ENCODE assay signal across 21 cellular contexts in the genomic region with DNA sequence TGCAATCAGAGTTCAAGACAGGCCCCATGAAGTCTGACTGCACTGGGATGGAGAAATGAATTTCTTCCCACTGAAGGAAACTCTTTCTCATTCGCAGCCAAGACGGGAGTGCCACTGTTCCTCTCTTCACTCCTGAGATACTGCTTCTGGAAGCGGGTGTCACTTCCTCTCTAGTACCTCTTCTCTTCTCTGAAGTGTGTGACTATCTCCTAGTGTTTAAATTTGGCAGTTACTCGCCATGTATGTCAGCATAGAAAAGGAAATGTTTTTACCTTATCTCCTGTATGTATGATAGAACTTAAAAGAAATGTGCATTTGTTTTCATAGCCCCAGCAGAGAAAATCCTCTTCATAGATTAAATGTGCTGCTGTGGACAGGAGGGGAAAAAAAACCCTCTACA.
DNase-seq lines count a peak whose midpoint lies in the region; ATAC-seq, FAIRE-seq and TF ChIP-seq lines count a peak whose summit lies in the region.
"Had no signal": no experiment of that assay in that cellular context is flagged by ENCODE, and none has a peak within 500 bp of the region (broad histone marks: within the 10 kb centered on the region; RNA-seq: fewer than 3 reads in every experiment).

No MANE protein-coding gene starts in this region.

- H3K9me2 ChIP-seq in OCI-LY7 (ENCODE audit: insufficient read depth, low read length), result no peaks in the 10 kb centered on the region

- peak in 1 of 2 experiments; percentile 51; a peak in 2 of 4 replicates for TF ChIP-seq RAD21 in K562 (CRISPR knock-in tag; conservative IDR thresholded peaks at IDR 0.05 in 1 of 2, IDR thresholded peaks at IDR 0.05 in 1 of 2)

- H3K79me2 ChIP-seq in K562 (ENCODE audit: control insufficient read depth, insufficient read depth, low read length) (no peaks in the 10 kb centered on the region), OCI-LY7 (ENCODE audit: insufficient read depth, low read depth, low read length) (no peaks in the 10 kb centered on the region)

- in situ Hi-C loops in K562 (cut with MboI), result no loop called here

- FAIRE-seq in K562 (lab: Jason Lieb, UNC), result no peak
- FAIRE-seq: A204.1, G401.6 had no signal

- TF ChIP-seq POLR2A in K562 (conservative IDR thresholded peaks at IDR 0.05), result no peak

- 75% methylated on average over 4 of the region's 4 CpGs for WGBS in K562 (ENCODE audit: insufficient coverage, low coverage, missing lambda C conversion rate)

- peak; percentile 52 for ATAC-seq in K562
- ATAC-seq: SK-N-SH treated with all-trans-retinoic acid at 6 μM for 48 hours had no signal

- BruUV-seq in K562 (replicated peaks; lab: Mats Ljungman, UMichigan) (no TSS peak), OCI-LY7 (replicated peaks; lab: Mats Ljungman, UMichigan) (no TSS peak)

- CTCF ChIA-PET in K562 (lab: Yijun Ruan, JAX; ENCODE audit: low intra/inter-chr PET ratio), result no interaction called here
- CTCF ChIA-PET in OCI-LY7 (lab: Charles Lee; ENCODE audit: unreplicated experiment), result no interaction called here

- TF ChIP-seq CTCF in GM12872 (IDR thresholded peaks at IDR 0.05; ENCODE audit: insufficient read depth, low read depth, low read length) (0 out of 3 replicates have a peak, but pooled peaks have one; percentile 4), K562 (IDR thresholded peaks at IDR 0.05 in 2 of 3, conservative IDR thresholded peaks at IDR 0.05 in 1 of 3; ENCODE audit: insufficient read depth in 2 of 3, low read depth in 1 of 3, low read length in 3 of 3) (peak in 2 of 3 experiments; percentile 11 to 39; a peak in 2 of 6 replicates), OCI-LY7 (conservative IDR thresholded peaks at IDR 0.05; ENCODE audit: low read length) (no peak)

- H3K27ac ChIP-seq in K562 (ENCODE audit: extremely low read depth, low read depth, low read length) (no peak overlapping the region), OCI-LY7 (ENCODE audit: low read depth, low read length, poor library complexity, severe bottlenecking) (no peak overlapping the region)

- no peaks in the 10 kb centered on the region for H3K27me3 ChIP-seq in K562 (ENCODE audit: control insufficient read depth in 2 of 2, insufficient read depth in 2 of 2, low read length in 2 of 2)

- no peak overlapping the region for H2AFZ ChIP-seq in K562 (ENCODE audit: low read depth, low read length)
- H2AFZ ChIP-seq in OCI-LY7 (ENCODE audit: low read length), result no peak overlapping the region

- H3K9me3 ChIP-seq in K562 (replicated peaks; ENCODE audit: control insufficient read depth, insufficient read depth, low read depth, low read length) (no peaks in the 10 kb centered on the region), OCI-LY7 (ENCODE audit: low read length) (no peaks in the 10 kb centered on the region)

- H4K20me1 ChIP-seq in K562 (replicated peaks; ENCODE audit: control insufficient read depth, insufficient read depth, low read length) (no peaks in the 10 kb centered on the region), OCI-LY7 (ENCODE audit: insufficient read depth, low read length) (no peaks in the 10 kb centered on the region)

- H3K9ac ChIP-seq in K562 (ENCODE audit: insufficient read depth in 1 of 2, low read depth in 2 of 2, low read length in 2 of 2), result no peak overlapping the region

- H3K4me3 ChIP-seq in K562, result no peak overlapping the region
- no peak overlapping the region for H3K4me3 ChIP-seq in OCI-LY7 (ENCODE audit: low read depth, low read length, poor library complexity, severe bottlenecking)

- DNase-seq in CD1c-positive myeloid dendritic cell (ENCODE audit: extremely low spot score) (peak; percentile 27), OCI-M1 (lab: John Stamatoyannopoulos, UW) (peak; percentile 19), K562 (ENCODE audit: extremely low read depth in 1 of 4, low spot score in 3 of 4) (no peak), AML-193 (lab: John Stamatoyannopoulos, UW) (no peak), OCI-LY7 (ENCODE audit: low spot score) (no peak), C1 segment of cervical spinal cord (lab: John Stamatoyannopoulos, UW) (no peak)
- DNase-seq: CD4-positive, CD25-positive, alpha-beta regulatory T cell; H7; MM.1S; NCI-H1694; NCI-H2081; NCI-H2171; NCI-H345; NCI-H524; NCI-H774; NK-92 treated with Interleukin-12 subunit alpha and Interleukin-12 subunit beta, amount 100 ng/mL, for 24 hours; Right ventricle myocardium superior had no signal

- no peak overlapping the region for H3K4me2 ChIP-seq in K562 (ENCODE audit: insufficient read depth, low read length)
- no peak overlapping the region for H3K4me2 ChIP-seq in OCI-LY7 (ENCODE audit: low read length)

- H3K36me3 ChIP-seq in K562 (ENCODE audit: control insufficient read depth, insufficient read depth, low read length), result peaks cover 12% of the 10 kb centered on the region; the same call in 2 of the 3 replicates
- no peaks in the 10 kb centered on the region for H3K36me3 ChIP-seq in OCI-LY7 (ENCODE audit: insufficient read depth, low read length)

- H3K4me1 ChIP-seq in K562 (replicated peaks in 1 of 2; ENCODE audit: control insufficient read depth in 2 of 2, insufficient read depth in 2 of 2, low read length in 2 of 2) (no peaks in the 10 kb centered on the region), OCI-LY7 (ENCODE audit: insufficient read depth, low read length, poor library complexity, severe bottlenecking) (no peaks in the 10 kb centered on the region)

- intact Hi-C loops in K562 (cut with micrococcal nuclease), result loop anchor here (10.0 kb wide), 2 partner anchors 156 to 256 kb away; no protein-coding TSS in a partner anchor
- intact Hi-C loops in OCI-LY7 (cut with micrococcal nuclease; ENCODE audit: unreplicated experiment), result no loop called here

- no peaks in the 10 kb centered on the region for H3K9me1 ChIP-seq in K562 (ENCODE audit: control insufficient read depth, insufficient read depth, low read length)

- POLR2A ChIA-PET in K562 (lab: Yijun Ruan, JAX), result interaction anchor here (1.1 kb wide), 1 partner anchor 10 kb away, joined by 3 read pairs; no protein-coding TSS in a partner anchor
- POLR2A ChIA-PET in OCI-LY7 (lab: Charles Lee), result no interaction called here

- TF ChIP-seq EP300 in K562 (IDR thresholded peaks at IDR 0.05; ENCODE audit: low read length), result no peak

TF ChIP-seq in K562, 482 proteins besides CTCF, POLR2A, EP300 and RAD21 (continues in another document):
- TF ChIP-seq, protein P1, sequence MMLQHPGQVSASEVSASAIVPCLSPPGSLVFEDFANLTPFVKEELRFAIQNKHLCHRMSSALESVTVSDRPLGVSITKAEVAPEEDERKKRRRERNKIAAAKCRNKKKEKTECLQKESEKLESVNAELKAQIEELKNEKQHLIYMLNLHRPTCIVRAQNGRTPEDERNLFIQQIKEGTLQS (IDR thresholded peaks at IDR 0.05), result peak; percentile 42; the same call in 1 of the 2 replicates
- TF ChIP-seq, protein P1 (CRISPR knock-in tag; conservative IDR thresholded peaks at IDR 0.05), result no peak
- TF ChIP-seq, protein P2, sequence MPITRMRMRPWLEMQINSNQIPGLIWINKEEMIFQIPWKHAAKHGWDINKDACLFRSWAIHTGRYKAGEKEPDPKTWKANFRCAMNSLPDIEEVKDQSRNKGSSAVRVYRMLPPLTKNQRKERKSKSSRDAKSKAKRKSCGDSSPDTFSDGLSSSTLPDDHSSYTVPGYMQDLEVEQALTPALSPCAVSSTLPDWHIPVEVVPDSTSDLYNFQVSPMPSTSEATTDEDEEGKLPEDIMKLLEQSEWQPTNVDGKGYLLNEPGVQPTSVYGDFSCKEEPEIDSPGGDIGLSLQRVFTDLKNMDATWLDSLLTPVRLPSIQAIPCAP (CRISPR knock-in tag; IDR thresholded peaks at IDR 0.05; ENCODE audit: borderline replicate concordance), result no peak
- TF ChIP-seq HDAC2 (IDR thresholded peaks at IDR 0.05) (no peak), ZNF316 (IDR thresholded peaks at IDR 0.05) (no peak), NFATC3 (IDR thresholded peaks at IDR 0.05) (no peak), MAFK (IDR thresholded peaks at IDR 0.05; ENCODE audit: low read length) (no peak), SPI1 (IDR thresholded peaks at IDR 0.05; ENCODE audit: borderline replicate concordance, low read depth, low read length) (peak; percentile 48; the same call in 1 of the 2 replicates), SLC30A9 (CRISPR knock-in tag; IDR thresholded peaks at IDR 0.05) (no peak), TEAD4 (IDR thresholded peaks at IDR 0.05; ENCODE audit: low read length) (no peak), TEAD4 (CRISPR knock-in tag; IDR thresholded peaks at IDR 0.05; ENCODE audit: borderline replicate concordance) (no peak), ZZZ3 (IDR thresholded peaks at IDR 0.05) (no peak), CEBPG (CRISPR knock-in tag; IDR thresholded peaks at IDR 0.05) (no peak), CEBPG (tag; conservative IDR thresholded peaks at IDR 0.05 in 1 of 2, IDR thresholded peaks at IDR 0.05 in 1 of 2) (0 out of 4 replicates have a peak, but pooled peaks of 1 of the 2 experiments have one; percentile 4)
- TF ChIP-seq, protein P3, sequence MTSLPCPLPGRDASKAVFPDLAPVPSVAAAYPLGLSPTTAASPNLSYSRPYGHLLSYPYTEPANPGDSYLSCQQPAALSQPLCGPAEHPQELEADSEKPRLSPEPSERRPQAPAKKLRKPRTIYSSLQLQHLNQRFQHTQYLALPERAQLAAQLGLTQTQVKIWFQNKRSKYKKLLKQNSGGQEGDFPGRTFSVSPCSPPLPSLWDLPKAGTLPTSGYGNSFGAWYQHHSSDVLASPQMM (CRISPR knock-in tag; IDR thresholded peaks at IDR 0.05), result no peak
- TF ChIP-seq, protein P4, sequence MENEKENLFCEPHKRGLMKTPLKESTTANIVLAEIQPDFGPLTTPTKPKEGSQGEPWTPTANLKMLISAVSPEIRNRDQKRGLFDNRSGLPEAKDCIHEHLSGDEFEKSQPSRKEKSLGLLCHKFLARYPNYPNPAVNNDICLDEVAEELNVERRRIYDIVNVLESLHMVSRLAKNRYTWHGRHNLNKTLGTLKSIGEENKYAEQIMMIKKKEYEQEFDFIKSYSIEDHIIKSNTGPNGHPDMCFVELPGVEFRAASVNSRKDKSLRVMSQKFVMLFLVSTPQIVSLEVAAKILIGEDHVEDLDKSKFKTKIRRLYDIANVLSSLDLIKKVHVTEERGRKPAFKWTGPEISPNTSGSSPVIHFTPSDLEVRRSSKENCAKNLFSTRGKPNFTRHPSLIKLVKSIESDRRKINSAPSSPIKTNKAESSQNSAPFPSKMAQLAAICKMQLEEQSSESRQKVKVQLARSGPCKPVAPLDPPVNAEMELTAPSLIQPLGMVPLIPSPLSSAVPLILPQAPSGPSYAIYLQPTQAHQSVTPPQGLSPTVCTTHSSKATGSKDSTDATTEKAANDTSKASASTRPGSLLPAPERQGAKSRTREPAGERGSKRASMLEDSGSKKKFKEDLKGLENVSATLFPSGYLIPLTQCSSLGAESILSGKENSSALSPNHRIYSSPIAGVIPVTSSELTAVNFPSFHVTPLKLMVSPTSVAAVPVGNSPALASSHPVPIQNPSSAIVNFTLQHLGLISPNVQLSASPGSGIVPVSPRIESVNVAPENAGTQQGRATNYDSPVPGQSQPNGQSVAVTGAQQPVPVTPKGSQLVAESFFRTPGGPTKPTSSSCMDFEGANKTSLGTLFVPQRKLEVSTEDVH (IDR thresholded peaks at IDR 0.05; ENCODE audit: low read depth, partially characterized antibody), result no peak

Comparison
In these comparisons a context has a peak if more than half of its experiments do, and no peak if none do; other contexts are left out.
1. DNase-seq: peak in CD1c-positive myeloid dendritic cell (single experiment) and OCI-M1 (single experiment); none in K562 (0 of 4), AML-193 (0 of 2), OCI-LY7 (single experiment) and C1 segment of cervical spinal cord (0 of 14).